In the genomic region with DNA sequence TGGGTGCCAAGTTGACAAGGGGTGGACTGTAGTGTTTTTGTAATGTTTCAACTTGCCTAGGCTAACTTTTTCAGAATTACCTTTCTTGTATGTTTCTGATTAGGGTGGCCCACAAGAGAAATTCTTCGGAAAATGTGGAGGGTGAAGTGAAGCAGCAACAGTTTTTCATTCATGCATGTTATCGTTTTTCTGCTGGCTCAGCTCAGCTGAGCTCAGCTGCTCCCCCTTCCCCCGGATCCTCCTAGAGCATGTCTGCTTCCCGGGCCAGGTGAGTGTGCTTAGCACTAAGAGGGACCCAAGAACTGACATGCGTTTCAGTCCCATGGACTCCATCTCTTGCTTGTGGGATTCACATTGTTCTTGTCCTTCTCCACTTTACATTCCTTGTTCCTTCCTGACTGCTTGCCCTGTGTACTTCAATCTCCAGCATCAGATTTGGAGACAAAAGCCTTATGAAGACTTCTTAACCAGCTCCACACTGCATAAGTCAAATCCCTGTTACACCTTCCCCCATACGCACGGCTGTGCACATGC, we compare ENCODE assay signal across 1 cellular context.
TF ChIP-seq lines count a peak whose summit lies in the region.

No MANE protein-coding gene starts in this region.

TF ChIP-seq in WTC11, 78 proteins besides CTCF, POLR2A, EP300 and RAD21 (continued from another document):
- TF ChIP-seq NFYB (CRISPR knock-in tag; conservative IDR thresholded peaks at IDR 0.05; ENCODE audit: low read depth) (no peak), ZNF232 (CRISPR knock-in tag; IDR thresholded peaks at IDR 0.05) (no peak), ELF4 (CRISPR knock-in tag; IDR thresholded peaks at IDR 0.05; ENCODE audit: low read depth) (no peak), ZNF671 (CRISPR knock-in tag; IDR thresholded peaks at IDR 0.05) (no peak), SOX15 (CRISPR knock-in tag; IDR thresholded peaks at IDR 0.05) (no peak), ZNF423 (CRISPR knock-in tag; IDR thresholded peaks at IDR 0.05) (no peak), EMX1 (CRISPR knock-in tag; IDR thresholded peaks at IDR 0.05) (no peak), ZNF121 (CRISPR knock-in tag; IDR thresholded peaks at IDR 0.05) (no peak)
- TF ChIP-seq, protein P1, sequence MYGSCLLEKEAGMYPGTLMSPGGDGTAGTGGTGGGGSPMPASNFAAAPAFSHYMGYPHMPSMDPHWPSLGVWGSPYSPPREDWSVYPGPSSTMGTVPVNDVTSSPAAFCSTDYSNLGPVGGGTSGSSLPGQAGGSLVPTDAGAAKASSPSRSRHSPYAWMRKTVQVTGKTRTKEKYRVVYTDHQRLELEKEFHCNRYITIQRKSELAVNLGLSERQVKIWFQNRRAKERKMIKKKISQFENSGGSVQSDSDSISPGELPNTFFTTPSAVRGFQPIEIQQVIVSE (CRISPR knock-in tag; IDR thresholded peaks at IDR 0.05; ENCODE audit: borderline replicate concordance) = no peak
- TF ChIP-seq, protein P2, sequence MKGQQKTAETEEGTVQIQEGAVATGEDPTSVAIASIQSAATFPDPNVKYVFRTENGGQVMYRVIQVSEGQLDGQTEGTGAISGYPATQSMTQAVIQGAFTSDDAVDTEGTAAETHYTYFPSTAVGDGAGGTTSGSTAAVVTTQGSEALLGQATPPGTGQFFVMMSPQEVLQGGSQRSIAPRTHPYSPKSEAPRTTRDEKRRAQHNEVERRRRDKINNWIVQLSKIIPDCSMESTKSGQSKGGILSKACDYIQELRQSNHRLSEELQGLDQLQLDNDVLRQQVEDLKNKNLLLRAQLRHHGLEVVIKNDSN (CRISPR knock-in tag; IDR thresholded peaks at IDR 0.05) = no peak
TF ChIP-seq in WTC11: peak in this region for 0.
